1 cellular context compared by ENCODE assay signal in the genomic region with DNA sequence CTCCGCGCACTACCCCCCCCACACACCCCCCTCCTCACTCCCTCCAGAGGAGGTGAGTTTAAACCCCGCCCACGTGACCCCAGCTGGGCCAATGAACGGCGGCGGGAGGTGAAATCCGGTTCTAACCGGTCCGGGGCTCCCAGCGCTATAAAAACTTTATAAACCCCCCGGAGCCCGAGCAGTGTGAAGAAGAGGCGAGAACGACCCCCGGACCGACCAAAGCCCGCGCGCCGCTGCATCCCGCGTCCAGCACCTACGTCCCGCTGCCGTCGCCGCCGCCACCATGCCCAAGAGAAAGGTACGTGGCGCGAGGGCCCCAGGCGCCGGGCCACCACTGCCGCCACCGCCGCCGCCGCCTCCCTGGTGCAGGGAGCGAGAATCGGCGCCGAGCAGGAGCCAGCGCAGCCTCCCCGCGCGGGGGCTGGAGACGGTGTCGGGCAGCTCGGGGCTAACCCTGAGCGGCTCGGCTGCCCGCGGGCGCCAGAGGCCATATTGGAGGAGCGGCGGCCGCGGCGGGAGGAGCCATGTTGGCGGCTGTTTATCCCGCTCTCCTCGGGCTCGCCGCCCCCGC.
TF ChIP-seq lines count a peak whose summit lies in the region.

A gene (plus strand): TSS at position 111 of the 571 bp plus-strand sequence. CDS start 173 bp downstream, at position 284.

TF ChIP-seq in WTC11, 78 proteins besides CTCF, POLR2A, EP300 and RAD21 (continued from another document):
- TF ChIP-seq, protein P1, sequence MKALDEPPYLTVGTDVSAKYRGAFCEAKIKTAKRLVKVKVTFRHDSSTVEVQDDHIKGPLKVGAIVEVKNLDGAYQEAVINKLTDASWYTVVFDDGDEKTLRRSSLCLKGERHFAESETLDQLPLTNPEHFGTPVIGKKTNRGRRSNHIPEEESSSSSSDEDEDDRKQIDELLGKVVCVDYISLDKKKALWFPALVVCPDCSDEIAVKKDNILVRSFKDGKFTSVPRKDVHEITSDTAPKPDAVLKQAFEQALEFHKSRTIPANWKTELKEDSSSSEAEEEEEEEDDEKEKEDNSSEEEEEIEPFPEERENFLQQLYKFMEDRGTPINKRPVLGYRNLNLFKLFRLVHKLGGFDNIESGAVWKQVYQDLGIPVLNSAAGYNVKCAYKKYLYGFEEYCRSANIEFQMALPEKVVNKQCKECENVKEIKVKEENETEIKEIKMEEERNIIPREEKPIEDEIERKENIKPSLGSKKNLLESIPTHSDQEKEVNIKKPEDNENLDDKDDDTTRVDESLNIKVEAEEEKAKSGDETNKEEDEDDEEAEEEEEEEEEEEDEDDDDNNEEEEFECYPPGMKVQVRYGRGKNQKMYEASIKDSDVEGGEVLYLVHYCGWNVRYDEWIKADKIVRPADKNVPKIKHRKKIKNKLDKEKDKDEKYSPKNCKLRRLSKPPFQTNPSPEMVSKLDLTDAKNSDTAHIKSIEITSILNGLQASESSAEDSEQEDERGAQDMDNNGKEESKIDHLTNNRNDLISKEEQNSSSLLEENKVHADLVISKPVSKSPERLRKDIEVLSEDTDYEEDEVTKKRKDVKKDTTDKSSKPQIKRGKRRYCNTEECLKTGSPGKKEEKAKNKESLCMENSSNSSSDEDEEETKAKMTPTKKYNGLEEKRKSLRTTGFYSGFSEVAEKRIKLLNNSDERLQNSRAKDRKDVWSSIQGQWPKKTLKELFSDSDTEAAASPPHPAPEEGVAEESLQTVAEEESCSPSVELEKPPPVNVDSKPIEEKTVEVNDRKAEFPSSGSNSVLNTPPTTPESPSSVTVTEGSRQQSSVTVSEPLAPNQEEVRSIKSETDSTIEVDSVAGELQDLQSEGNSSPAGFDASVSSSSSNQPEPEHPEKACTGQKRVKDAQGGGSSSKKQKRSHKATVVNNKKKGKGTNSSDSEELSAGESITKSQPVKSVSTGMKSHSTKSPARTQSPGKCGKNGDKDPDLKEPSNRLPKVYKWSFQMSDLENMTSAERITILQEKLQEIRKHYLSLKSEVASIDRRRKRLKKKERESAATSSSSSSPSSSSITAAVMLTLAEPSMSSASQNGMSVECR (CRISPR knock-in tag; IDR thresholded peaks at IDR 0.05; ENCODE audit: borderline replicate concordance): 0 out of 2 replicates have a peak, but pooled peaks have one; percentile 5
